In genomic region chr3:171459130-171459941, GRCh38 we compare ENCODE assay signal across 1 cellular context.
TF ChIP-seq lines count a peak whose summit lies in the region.

No MANE protein-coding gene starts in this region.

TF ChIP-seq in WTC11, 78 proteins besides CTCF, POLR2A, EP300 and RAD21 (continued from another document):
- TF ChIP-seq PRDM15 (CRISPR knock-in tag; IDR thresholded peaks at IDR 0.05): no peak
- no peak for TF ChIP-seq ATF1 (CRISPR knock-in tag; IDR thresholded peaks at IDR 0.05)
